33 cellular contexts compared by ENCODE assay signal in genomic region chr2:2108756-2109155, GRCh38.
"Had no signal": no experiment of that assay in that cellular context is flagged by ENCODE, and none has a peak within 500 bp of the region (broad histone marks: within the 10 kb centered on the region; RNA-seq: fewer than 3 reads in every experiment).

No MANE protein-coding gene starts in this region.

- H3K4me3 ChIP-seq: MG63, Peyer's patch, SJSA1 had no signal

- H3K36me3 ChIP-seq: brain microvascular endothelial cell, MG63, Peyer's patch, SJSA1 had no signal

- ATAC-seq: activated CD8-positive, alpha-beta memory T cell treated with anti-CD3 and anti-CD28 coated beads, Interleukin-2, amount 10 ng/mL, durations not matched to agents 7 days and 5 days; PC-3 had no signal

- H3K27ac ChIP-seq: brain microvascular endothelial cell, Peyer's patch, SJSA1, VCaP had no signal

- H3K27me3 ChIP-seq: brain microvascular endothelial cell, MG63, Peyer's patch had no signal

- H3K4me1 ChIP-seq: Peyer's patch, SJSA1 had no signal

- DNase-seq: activated B cell treated with CpG ODN at 0.5 μM for 24 hours; activated CD4-positive, alpha-beta memory T cell treated with anti-CD3 and anti-CD28 coated beads for 36 hours; activated CD4-positive, alpha-beta T cell treated with anti-CD3 and anti-CD28 coated beads for 4 hours; activated CD4-positive, alpha-beta T cell treated with anti-CD3 and anti-CD28 coated beads, Interleukin-2, amount 50 U/mL, for 1 hour; activated CD4-positive, CD25-positive, alpha-beta regulatory T cell treated with anti-CD3 and anti-CD28 coated beads, Interleukin-2, amount 50 U/mL, for 72 hours; activated CD8-positive, alpha-beta memory T cell treated with anti-CD3 and anti-CD28 coated beads, Interleukin-2, amount 10 ng/mL, durations not matched to agents 7 days and 5 days; activated CD8-positive, alpha-beta memory T cell treated with anti-CD3 and anti-CD28 coated beads, Interleukin-2, amount 50 U/mL, for 48 hours; activated effector memory CD4-positive, alpha-beta T cell treated with Interleukin-2 at 50 U/mL for 16 hours; activated naive CD4-positive, alpha-beta T cell treated with anti-CD3 and anti-CD28 coated beads, Interleukin-2, amount 50 U/mL, for 16 hours; activated naive CD8-positive, alpha-beta T cell treated with anti-CD3 and anti-CD28 coated beads for 36 hours; activated T-cell treated with anti-CD3 and anti-CD28 coated beads, Interleukin-2, amount 50 U/mL, for 48 hours; amniotic stem cell; aorta; brain microvascular endothelial cell; central memory CD4-positive, alpha-beta T cell; Kasumi-1; KG1; MG63; NCI-H1092; NCI-H1436 treated with DMSO at 0.1 percent for 48 hours; NCI-H1694 treated with DMSO at 0.1 percent for 48 hours; NCI-H2029; NCI-H2171; NCI-H510A; NCI-H526; NCI-H748 treated with DMSO at 0.1 percent for 48 hours; NK-92 treated with Interleukin-12 subunit alpha and Interleukin-12 subunit beta, amount 100 ng/mL, for 24 hours; PC-3; Peyer's patch; RPMI8226; SHP77 treated with DMSO at 0.1 percent for 48 hours had no signal

- H3K9me3 ChIP-seq: MG63, SJSA1 had no signal
